8 cellular contexts compared by ENCODE assay signal in the genomic region with DNA sequence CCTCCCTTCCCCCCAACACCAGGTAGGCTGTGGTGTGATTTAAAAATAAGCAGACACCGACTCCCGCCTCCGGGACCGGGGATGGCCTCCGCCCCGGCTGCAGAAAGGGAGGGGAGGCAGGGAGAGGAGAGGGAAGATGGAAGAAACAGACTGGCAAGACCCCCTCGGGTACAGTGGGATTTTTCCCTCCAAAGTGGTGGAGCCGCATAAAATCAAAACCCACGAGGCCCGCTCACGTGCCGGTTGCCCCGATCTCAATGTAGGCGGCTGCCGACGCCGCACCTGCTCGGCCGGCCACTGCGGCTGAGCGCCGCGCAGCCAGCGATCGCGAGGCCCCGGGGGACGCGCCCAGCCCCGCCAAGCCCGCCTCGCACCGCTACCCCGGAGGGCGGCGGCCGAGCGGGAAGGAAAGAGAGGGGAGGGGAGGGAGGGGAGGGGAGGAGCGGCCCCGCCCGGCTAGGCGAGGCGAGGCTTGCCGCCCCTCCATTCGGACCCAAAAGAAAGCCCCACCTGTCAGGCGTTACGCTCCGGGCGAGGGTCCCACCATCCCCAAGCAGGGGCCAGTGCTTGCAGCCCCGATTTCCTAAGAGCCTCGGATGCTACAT. TPM values are rescaled to one million over a fixed set of nuclear protein-coding genes. Genes with fewer than 3 reads are reported as not detected.
DNase-seq lines count a peak whose midpoint lies in the region; TF ChIP-seq lines count a peak whose summit lies in the region.

No MANE protein-coding gene starts in this region.

- H3K27ac ChIP-seq in breast epithelium: peak overlapping the region in 1 of 2 donors; percentile 30
- no peak overlapping the region for H3K27ac ChIP-seq in SK-N-MC
- peak overlapping the region; percentile 42 for H3K27ac ChIP-seq in endodermal cell (ENCODE audit: low read depth, low read length)
- peak overlapping the region; percentile 54 for H3K27ac ChIP-seq in neuronal stem cell (replicated peaks; ENCODE audit: low read length)

- H3K4me3 ChIP-seq in breast epithelium: peak overlapping the region; percentile 43 to 60 (median 52)
- H3K4me3 ChIP-seq in SK-N-MC: peak overlapping the region; percentile 72
- peak overlapping the region; percentile 81 for H3K4me3 ChIP-seq in endodermal cell (ENCODE audit: low read length)
- peak overlapping the region; percentile 82 to 91 for H3K4me3 ChIP-seq in neuronal stem cell (ENCODE audit: low read length in 2 of 2)

- POLR2A ChIA-PET in MCF 10A (lab: Yijun Ruan, JAX): no interaction called here

- H2AK5ac ChIP-seq in neuronal stem cell (ENCODE audit: low read depth, low read length): peak overlapping the region; percentile 7

- WGBS in endodermal cell (ENCODE audit: insufficient coverage in 1 of 2, insufficient read length in 1 of 2), 2 experiments: 0 to 3% methylated on average over 6 to 51 of the region's 51 CpGs
- WGBS in neuronal stem cell (ENCODE audit: extremely low coverage in 2 of 2, insufficient read length in 2 of 2, insufficient replicate concordance in 1 of 2), 2 donors: no CpG with 5 or more reads among the region's 51 CpGs

- peak overlapping the region; percentile 54 for H2BK120ac ChIP-seq in neuronal stem cell (ENCODE audit: low read depth, low read length)

- H3K4me1 Mint-ChIP-seq in MCF 10A (ENCODE audit: insufficient read depth, unreplicated experiment) (no peaks in the 10 kb centered on the region), endodermal cell (peaks cover 20% of the 10 kb centered on the region)

- DNase-seq in breast epithelium (ENCODE audit: low spot score in 2 of 2) (no peak), MCF 10A (ENCODE audit: unreplicated experiment) (no peak), SK-N-MC (ENCODE audit: low read depth, low spot score) (no peak), endodermal cell (peak; percentile 87), neuronal stem cell (ENCODE audit: low spot score) (no peak), CD1c-positive myeloid dendritic cell (ENCODE audit: extremely low spot score) (no peak), LoVo (ENCODE audit: low spot score) (no peak)
- no peak for DNase-seq in central memory CD4-positive, alpha-beta T cell

- peak overlapping the region; percentile 73 for H3K23ac ChIP-seq in neuronal stem cell (ENCODE audit: low read depth, low read length, poor library complexity)

- H2BK12ac ChIP-seq in neuronal stem cell (ENCODE audit: low read length): peak overlapping the region; percentile 54

- intact Hi-C loops in breast epithelium (cut with DNase I; ENCODE audit: low total_unique reads): no loop called here
- intact Hi-C loops in MCF 10A (cut with micrococcal nuclease): no loop called here

- H3K27ac Mint-ChIP-seq in MCF 10A (ENCODE audit: low read depth, unreplicated experiment): no peak overlapping the region
- H3K27ac Mint-ChIP-seq in endodermal cell: no peak overlapping the region

- H3K4me3 Mint-ChIP-seq in MCF 10A (ENCODE audit: unreplicated experiment) (no peak overlapping the region), endodermal cell (peak overlapping the region; percentile 74)

- peak overlapping the region; percentile 45 for H2BK15ac ChIP-seq in neuronal stem cell (ENCODE audit: low read length)

- H3K36me3 Mint-ChIP-seq in MCF 10A (ENCODE audit: insufficient read depth, unreplicated experiment) (no peaks in the 10 kb centered on the region), endodermal cell (ENCODE audit: low read depth) (no peaks in the 10 kb centered on the region)

- H4K91ac ChIP-seq in neuronal stem cell (ENCODE audit: low read depth, low read length, poor library complexity): no peak overlapping the region

- H3K27me3 ChIP-seq in breast epithelium (peaks cover 5 to 33% of the 10 kb centered on the region in 2 donors), endodermal cell (ENCODE audit: control insufficient read depth, insufficient read depth, low read length, poor library complexity, severe bottlenecking) (peaks cover 27% of the 10 kb centered on the region), neuronal stem cell (ENCODE audit: control insufficient read depth in 3 of 3, insufficient read depth in 3 of 3, low read depth in 1 of 3, low read length in 3 of 3) (peaks cover 0 to 12% (median 0%) of the 10 kb centered on the region in 3 experiments)

- TF ChIP-seq CTCF in breast epithelium (IDR thresholded peaks at IDR 0.05) (no peak), MCF 10A (IDR thresholded peaks at IDR 0.05; ENCODE audit: unreplicated experiment) (no peak), endodermal cell (conservative IDR thresholded peaks at IDR 0.05) (no peak)

- H3K9ac ChIP-seq in SK-N-MC (ENCODE audit: insufficient read length) (no peak overlapping the region), endodermal cell (ENCODE audit: extremely low read depth, low read length, poor library complexity, severe bottlenecking) (peak overlapping the region; percentile 30), neuronal stem cell (ENCODE audit: low read depth, low read length, poor library complexity) (peak overlapping the region; percentile 91)

- peak overlapping the region; percentile 31 for H3K14ac ChIP-seq in neuronal stem cell (ENCODE audit: low read length)

- H4K8ac ChIP-seq in neuronal stem cell (ENCODE audit: low read depth, low read length): no peak overlapping the region

- CTCF ChIA-PET in MCF 10A (lab: Yijun Ruan, JAX): interaction anchor here (1.2 kb wide), 2 partner anchors 25 to 45 kb away, joined by 3 read pairs; no protein-coding TSS in a partner anchor

- H2AFZ ChIP-seq in neuronal stem cell (ENCODE audit: low read length): peak overlapping the region; percentile 96

- no peak for TF ChIP-seq POLR2A in breast epithelium (IDR thresholded peaks at IDR 0.05)

- peaks cover 53% of the 10 kb centered on the region for H3K27me3 Mint-ChIP-seq in MCF 10A (ENCODE audit: insufficient read depth, unreplicated experiment)
- H3K27me3 Mint-ChIP-seq in endodermal cell (ENCODE audit: insufficient read depth): peaks cover 14% of the 10 kb centered on the region

- peak overlapping the region; percentile 91 for H3K4me2 ChIP-seq in neuronal stem cell (ENCODE audit: insufficient read depth, low read length, poor library complexity, severe bottlenecking)

- BruUV-seq in MCF 10A (replicated peaks; lab: Mats Ljungman, UMichigan): no TSS peak

- H3K9me3 ChIP-seq in breast epithelium: no peaks in the 10 kb centered on the region
- H3K9me3 ChIP-seq in SK-N-MC (ENCODE audit: low read depth, low read length): no peaks in the 10 kb centered on the region
- no peaks in the 10 kb centered on the region for H3K9me3 ChIP-seq in endodermal cell (ENCODE audit: control insufficient read depth, low read length)
- H3K9me3 ChIP-seq in neuronal stem cell (replicated peaks in 1 of 2; ENCODE audit: control insufficient read depth in 2 of 2, insufficient read depth in 1 of 2, low read depth in 1 of 2, low read length in 2 of 2): no peaks in the 10 kb centered on the region

- H3K4me1 ChIP-seq in breast epithelium: peaks cover 0 to 6% of the 10 kb centered on the region in 2 donors
- no peaks in the 10 kb centered on the region for H3K4me1 ChIP-seq in endodermal cell (ENCODE audit: control insufficient read depth, insufficient read depth, low read length)
- peaks cover 0 to 14% of the 10 kb centered on the region in 2 donors for H3K4me1 ChIP-seq in neuronal stem cell (ENCODE audit: control insufficient read depth in 2 of 2, insufficient read depth in 1 of 2, low read depth in 1 of 2, low read length in 2 of 2)

- H3K9me3 Mint-ChIP-seq in MCF 10A (ENCODE audit: unreplicated experiment) (no peaks in the 10 kb centered on the region), endodermal cell (no peaks in the 10 kb centered on the region)

- H2BK5ac ChIP-seq in neuronal stem cell (ENCODE audit: low read length): peak overlapping the region; percentile 85

- H3K79me1 ChIP-seq in neuronal stem cell (ENCODE audit: low read depth, low read length): peaks cover 3% of the 10 kb centered on the region

- peak overlapping the region; percentile 94 for H3K18ac ChIP-seq in neuronal stem cell (ENCODE audit: low read length)

- H3K36me3 ChIP-seq in breast epithelium (no peaks in the 10 kb centered on the region), SK-N-MC (ENCODE audit: insufficient read depth, low read length) (no peaks in the 10 kb centered on the region), endodermal cell (ENCODE audit: control insufficient read depth, insufficient read depth, low read length) (no peaks in the 10 kb centered on the region), neuronal stem cell (replicated peaks in 1 of 2; ENCODE audit: control insufficient read depth in 2 of 2, insufficient read depth in 2 of 2, low read length in 2 of 2) (no peaks in the 10 kb centered on the region)

- H3K4ac ChIP-seq in neuronal stem cell (ENCODE audit: low read length): no peak overlapping the region

RNA-seq across cellular contexts. Expression of a gene that starts 0.8 kb away (rescaled TPM):
- 1 to 10 TPM; 1.3 to 2.3 (median 1.9) TPM for total RNA-seq in breast epithelium
- 0.23 and 0.34 TPM in 2 replicates for total RNA-seq in MCF 10A (2022)
- total RNA-seq in endodermal cell: 10 to 100 TPM; 14.8 to 53.0 TPM
- 65.9 TPM for polyA plus RNA-seq in endodermal cell (2013, experiment 1 of 2)
- polyA plus RNA-seq in endodermal cell (2013, experiment 2 of 2): 55.3 TPM
- 49.1 TPM for polyA plus RNA-seq in neuronal stem cell (2013, experiment 1 of 2)
- polyA plus RNA-seq in neuronal stem cell (2013, experiment 2 of 2): 52.0 TPM

RNA-seq across cellular contexts. Expression of a gene that starts 23.2 kb away (rescaled TPM):
- not detected for total RNA-seq in breast epithelium
- total RNA-seq in MCF 10A (2022): not detected in 2 replicates
- total RNA-seq in endodermal cell: not detected
- polyA plus RNA-seq in endodermal cell (2013, experiment 1 of 2): not detected
- not detected for polyA plus RNA-seq in endodermal cell (2013, experiment 2 of 2)
- polyA plus RNA-seq in neuronal stem cell (2013, experiment 1 of 2): not detected
- not detected for polyA plus RNA-seq in neuronal stem cell (2013, experiment 2 of 2)

RNA-seq across cellular contexts. Expression of a gene that starts 53.2 kb away (rescaled TPM):
- under 1 TPM in 1 of 3 donors, not detected in 2; 0.88 TPM for total RNA-seq in breast epithelium
- total RNA-seq in MCF 10A (2022): not detected in 2 replicates
- not detected for total RNA-seq in endodermal cell
- not detected for polyA plus RNA-seq in endodermal cell (2013, experiment 1 of 2)
- not detected for polyA plus RNA-seq in endodermal cell (2013, experiment 2 of 2)
- 0.08 TPM for polyA plus RNA-seq in neuronal stem cell (2013, experiment 1 of 2)
- polyA plus RNA-seq in neuronal stem cell (2013, experiment 2 of 2): 0.01 TPM

Comparison
In these comparisons a context has a peak if more than half of its experiments do, and no peak if none do; other contexts are left out.
1. RNA of a gene that starts 0.8 kb away (total RNA-seq): 14.8 to 53.0 TPM in endodermal cell; 1.3 to 2.3 TPM in breast epithelium and 0.23 to 0.34 TPM in MCF 10A; every median in the first group is over 4 times any median in the second.
2. Peak in every context shown above with its lines, with median percentiles within 50 percentile points of each other: H3K4me3 ChIP-seq.